Comparison of ENCODE assay signal across 11 cellular contexts in genomic region chr10:74071151-74071550, GRCh38.
DNase-seq lines count a peak whose midpoint lies in the region; ATAC-seq and TF ChIP-seq lines count a peak whose summit lies in the region.
"Had no signal": no experiment of that assay in that cellular context is flagged by ENCODE, and none has a peak within 500 bp of the region (broad histone marks: within the 10 kb centered on the region; RNA-seq: fewer than 3 reads in every experiment).

No MANE protein-coding gene starts in this region.

- H3K4me2 ChIP-seq in IMR-90 (ENCODE audit: low read depth, low read length), result no peak overlapping the region
- H3K4me2 ChIP-seq: BLaER1 treated with 17β-estradiol and CSF1 and Interleukin-3, amounts not matched to agents 10 nM and 100 nM had no signal

- H3K9me1 ChIP-seq in IMR-90 (ENCODE audit: insufficient read depth, low read length), result peaks cover 17% of the 10 kb centered on the region

- CTCF ChIA-PET in AG04449 (lab: Yijun Ruan, JAX), result interaction anchor here (0.5 to 2.6 kb wide), 8 partner anchors 10 to 236 kb away, joined by 3 to 8 read pairs (median 3); no protein-coding TSS in a partner anchor
- CTCF ChIA-PET in IMR-90 (lab: Yijun Ruan, JAX), result interaction anchor here (0.5 to 1.8 kb wide), 3 partner anchors 10 to 160 kb away, joined by 3 to 10 read pairs (median 3); no protein-coding TSS in a partner anchor
- CTCF ChIA-PET in Caco-2 (lab: Charles Lee), result no interaction called here

- H2BK120ac ChIP-seq in IMR-90 (ENCODE audit: low read depth, low read length), result no peak overlapping the region

- no peaks in the 10 kb centered on the region for H3K27me3 Mint-ChIP-seq in Caco-2 (ENCODE audit: insufficient read depth, unreplicated experiment)
- H3K27me3 Mint-ChIP-seq: memory B cell had no signal

- H4K5ac ChIP-seq in IMR-90 (ENCODE audit: low read depth, low read length), result no peak overlapping the region

- DNase-seq in AG04449 (ENCODE audit: low read depth, low spot score) (peak; percentile 68), IMR-90 (peak; percentile 92), epithelial cell of prostate (ENCODE audit: low read depth, low spot score) (no peak), medulla oblongata (ENCODE audit: extremely low spot score) (peak; percentile 14), Caco-2 (no peak), activated gamma-delta T cell treated with Interleukin-2 at 50 U/mL for 16 hours (no peak), WERI-Rb-1 (no peak), NCI-H1092 (lab: John Stamatoyannopoulos, UW) (no peak)
- DNase-seq: erythroblast had no signal

- H3K27ac Mint-ChIP-seq in Caco-2 (ENCODE audit: unreplicated experiment), result no peak overlapping the region
- H3K27ac Mint-ChIP-seq: memory B cell had no signal

- no peak overlapping the region for H3K23ac ChIP-seq in IMR-90 (ENCODE audit: low read depth, low read length)

- H3K36me3 ChIP-seq in IMR-90 (ENCODE audit: control insufficient read depth, insufficient read depth, low read length) (peaks cover 30% of the 10 kb centered on the region), Caco-2 (ENCODE audit: control insufficient read depth, insufficient read depth, low read length) (no peaks in the 10 kb centered on the region), WERI-Rb-1 (peaks cover 23% of the 10 kb centered on the region; the same call in 1 of the 2 replicates)

- no peak overlapping the region for H2AFZ ChIP-seq in IMR-90 (replicated peaks; ENCODE audit: low read length, poor library complexity)

- H3K9me3 ChIP-seq in IMR-90 (ENCODE audit: control insufficient read depth, insufficient read depth, low read length) (no peaks in the 10 kb centered on the region), Caco-2 (no peaks in the 10 kb centered on the region), WERI-Rb-1 (ENCODE audit: severe bottlenecking) (no peaks in the 10 kb centered on the region)
- H3K9me3 ChIP-seq: BLaER1 treated with 17β-estradiol and CSF1 and Interleukin-3, amounts not matched to agents 10 nM and 100 nM had no signal

- no peak overlapping the region for H3K14ac ChIP-seq in IMR-90 (replicated peaks; ENCODE audit: low read depth, low read length)

- H3K9me3 Mint-ChIP-seq in Caco-2 (ENCODE audit: unreplicated experiment), result no peaks in the 10 kb centered on the region
- H3K9me3 Mint-ChIP-seq: memory B cell had no signal

- peaks cover 30% of the 10 kb centered on the region for H3K36me3 Mint-ChIP-seq in Caco-2 (ENCODE audit: insufficient read depth, unreplicated experiment)

- peaks cover 25 to 63% of the 10 kb centered on the region in 2 experiments for H3K79me1 ChIP-seq in IMR-90 (ENCODE audit: low read depth in 1 of 2, low read length in 2 of 2)

- no peaks in the 10 kb centered on the region for H3K27me3 ChIP-seq in IMR-90 (ENCODE audit: control insufficient read depth, insufficient read depth, low read length)
- no peaks in the 10 kb centered on the region for H3K27me3 ChIP-seq in Caco-2 (replicated peaks; ENCODE audit: control insufficient read depth, insufficient read depth, low read length)
- no peaks in the 10 kb centered on the region for H3K27me3 ChIP-seq in WERI-Rb-1 (ENCODE audit: insufficient read depth, low read depth, severe bottlenecking)
- H3K27me3 ChIP-seq: BLaER1 treated with 17β-estradiol and CSF1 and Interleukin-3, amounts not matched to agents 10 nM and 100 nM had no signal

- H2BK5ac ChIP-seq in IMR-90 (ENCODE audit: low read depth, low read length, poor library complexity, severe bottlenecking), result peak overlapping the region; percentile 35

- no peak overlapping the region for H4K8ac ChIP-seq in IMR-90 (ENCODE audit: low read depth in 2 of 2, low read length in 2 of 2)

- no peak overlapping the region for H3K4ac ChIP-seq in IMR-90 (ENCODE audit: low read depth, low read length)

- POLR2A ChIA-PET in AG04449 (lab: Yijun Ruan, JAX) (interaction anchor here (0.6 to 1.2 kb wide), 5 partner anchors 19 to 105 kb away, joined by 3 to 6 read pairs (median 4); partner anchors contain the start of gene VCL), IMR-90 (lab: Charles Lee; ENCODE audit: unreplicated experiment) (interaction anchor here (0.5 kb wide), 1 partner anchor 70 kb away, joined by 3 read pairs; no protein-coding TSS in a partner anchor), Caco-2 (lab: Charles Lee) (interaction anchor here (0.5 kb wide), 1 partner anchor 13 kb away, joined by 6 read pairs; no protein-coding TSS in a partner anchor)

- H3K27ac ChIP-seq in IMR-90 (ENCODE audit: insufficient read depth, low read length), result no peak overlapping the region; the same call in 1 of the 2 replicates
- peak overlapping the region; percentile 43 for H3K27ac ChIP-seq in epithelial cell of prostate
- H3K27ac ChIP-seq in WERI-Rb-1, result no peak overlapping the region
- H3K27ac ChIP-seq: BLaER1 treated with 17β-estradiol and CSF1 and Interleukin-3, amounts not matched to agents 10 nM and 100 nM had no signal

- no peak overlapping the region for H4K91ac ChIP-seq in IMR-90 (ENCODE audit: insufficient read depth, low read depth, low read length)

- no peak overlapping the region for H3K4me3 ChIP-seq in AG04449 (ENCODE audit: low read depth, low read length)
- H3K4me3 ChIP-seq in IMR-90 (ENCODE audit: insufficient read depth, low read depth, low read length), result no peak overlapping the region
- H3K4me3 ChIP-seq in Caco-2 (ENCODE audit: low read depth, low read length), result no peak overlapping the region
- H3K4me3 ChIP-seq in WERI-Rb-1 (ENCODE audit: low read depth, low read length), result no peak overlapping the region
- H3K4me3 ChIP-seq: BLaER1 treated with 17β-estradiol and CSF1 and Interleukin-3, amounts not matched to agents 10 nM and 100 nM had no signal

- no TSS peak for BruUV-seq in IMR-90 (replicated peaks; lab: Mats Ljungman, UMichigan)
- no TSS peak for BruUV-seq in Caco-2 (replicated peaks; lab: Mats Ljungman, UMichigan)

- TF ChIP-seq CTCF in AG04449 (IDR thresholded peaks at IDR 0.05; ENCODE audit: insufficient read depth, low read length, missing control alignments), result no peak
- no peak for TF ChIP-seq CTCF in IMR-90 (conservative IDR thresholded peaks at IDR 0.05; ENCODE audit: low read depth, low read length)
- TF ChIP-seq CTCF in Caco-2 (IDR thresholded peaks at IDR 0.05; ENCODE audit: insufficient read depth in 1 of 2, low read depth in 1 of 2, low read length in 1 of 2, severe bottlenecking in 1 of 2, unreplicated experiment in 1 of 2), result no peak
- TF ChIP-seq CTCF in WERI-Rb-1 (IDR thresholded peaks at IDR 0.05; ENCODE audit: low read depth, low read length), result no peak

- H3K4me3 Mint-ChIP-seq in Caco-2 (ENCODE audit: unreplicated experiment), result no peak overlapping the region
- H3K4me3 Mint-ChIP-seq: memory B cell had no signal

- H3K4me1 ChIP-seq in IMR-90 (ENCODE audit: control insufficient read depth, insufficient read depth, low read length), result peaks cover 18% of the 10 kb centered on the region
- H3K4me1 ChIP-seq in Caco-2, result no peaks in the 10 kb centered on the region

- ATAC-seq in IMR-90 (ENCODE audit: low read depth), result peak; percentile 87

- no peak for TF ChIP-seq POLR2A in IMR-90 (IDR thresholded peaks at IDR 0.05; ENCODE audit: low read depth, low read length)

- no peak overlapping the region for H3K18ac ChIP-seq in IMR-90 (ENCODE audit: low read depth, low read length)

- no peak for TF ChIP-seq RAD21 in IMR-90 (IDR thresholded peaks at IDR 0.05; ENCODE audit: low read length)

- no peak overlapping the region for H2AK5ac ChIP-seq in IMR-90 (ENCODE audit: low read depth, low read length)

- no peak overlapping the region for H2AK9ac ChIP-seq in IMR-90 (replicated peaks; ENCODE audit: low read depth, low read length, poor library complexity)

- H4K20me1 ChIP-seq in IMR-90 (ENCODE audit: insufficient read depth, low read length), result peaks cover 59% of the 10 kb centered on the region

- dilution Hi-C loops in IMR-90 (cut with HindIII; ENCODE audit: low sequenced_read_pairs, unreplicated experiment), result no loop called here

- no peak overlapping the region for H3K56ac ChIP-seq in IMR-90 (ENCODE audit: extremely low read depth, insufficient read depth, low read length)

- no peak overlapping the region for H2BK20ac ChIP-seq in IMR-90 (ENCODE audit: low read depth, low read length)

- H3K9ac ChIP-seq in IMR-90 (ENCODE audit: low read depth, low read length), result no peak overlapping the region
- H3K9ac ChIP-seq: BLaER1 treated with 17β-estradiol and CSF1 and Interleukin-3, amounts not matched to agents 10 nM and 100 nM had no signal

- in situ Hi-C loops in IMR-90 (cut with MboI; ENCODE audit: low sequenced_read_pairs), result no loop called here

- intact Hi-C loops in IMR-90 (cut with micrococcal nuclease), result no loop called here
- intact Hi-C loops in Caco-2 (cut with micrococcal nuclease; ENCODE audit: unreplicated experiment), result no loop called here

- no peak overlapping the region for H2BK15ac ChIP-seq in IMR-90 (ENCODE audit: low read depth, low read length)

- no peaks in the 10 kb centered on the region for H3K4me1 Mint-ChIP-seq in Caco-2 (ENCODE audit: low read depth, unreplicated experiment)

TF ChIP-seq in IMR-90, 13 proteins besides CTCF, POLR2A, EP300 and RAD21:
- peak; percentile 21; the same call in 1 of the 2 replicates for TF ChIP-seq NFE2L2 (IDR thresholded peaks at IDR 0.05; ENCODE audit: low read depth, low read length)
- TF ChIP-seq CHD1 (IDR thresholded peaks at IDR 0.05; ENCODE audit: low read depth, low read length), result no peak
- TF ChIP-seq FOS (IDR thresholded peaks at IDR 0.05; ENCODE audit: low read depth, low read length), result no peak
- peak; percentile 39; the same call in 1 of the 2 replicates for TF ChIP-seq MAFK (IDR thresholded peaks at IDR 0.05; ENCODE audit: low read depth, low read length)
- peak; percentile 37 for TF ChIP-seq RCOR1 (IDR thresholded peaks at IDR 0.05; ENCODE audit: insufficient replicate concordance, low read length)

Comparison
In these comparisons a context has a peak if more than half of its experiments do, and no peak if none do; other contexts are left out.
1. DNase-seq: peak in AG04449 (single experiment), IMR-90 (single experiment) and medulla oblongata (single experiment); none in epithelial cell of prostate (single experiment), Caco-2 (0 of 2), activated gamma-delta T cell treated with Interleukin-2 at 50 U/mL for 16 hours (single experiment), WERI-Rb-1 (single experiment) and NCI-H1092 (single experiment).